Comparison of ENCODE assay signal across 1 cellular context in genomic region chr15:68603951-68604350, GRCh38.
TF ChIP-seq lines count a peak whose summit lies in the region.

No MANE protein-coding gene starts in this region.

TF ChIP-seq in HEK293, 187 proteins besides CTCF, POLR2A, EP300 and RAD21 (continued from another document and continues in another):
- TF ChIP-seq PRDM4 (tag by site-specific recombination; IDR thresholded peaks at IDR 0.05) (no peak), ZXDB (tag by site-specific recombination; IDR thresholded peaks at IDR 0.05) (no peak), FEZF1 (tag by site-specific recombination; IDR thresholded peaks at IDR 0.05) (no peak), IKZF3 (tag by site-specific recombination; IDR thresholded peaks at IDR 0.05) (no peak), ZNF416 (tag by site-specific recombination; IDR thresholded peaks at IDR 0.05) (no peak), REPIN1 (tag by site-specific recombination; IDR thresholded peaks at IDR 0.05; ENCODE audit: low read depth) (no peak), ATF2 (tag by site-specific recombination; IDR thresholded peaks at IDR 0.05; ENCODE audit: low read depth) (no peak), ZNF518A (tag by site-specific recombination; conservative IDR thresholded peaks at IDR 0.05; ENCODE audit: low read depth) (no peak), ZNF830 (tag by site-specific recombination; IDR thresholded peaks at IDR 0.05; ENCODE audit: low read depth) (no peak), GLIS2 (tag by site-specific recombination; IDR thresholded peaks at IDR 0.05) (peak; percentile 78), ZNF274 (IDR thresholded peaks at IDR 0.05; ENCODE audit: low read length) (no peak), ZNF274 (tag by site-specific recombination; IDR thresholded peaks at IDR 0.05; ENCODE audit: borderline replicate concordance) (no peak), WT1 (tag by site-specific recombination; IDR thresholded peaks at IDR 0.05) (peak; percentile 83), ZNF155 (tag by site-specific recombination; IDR thresholded peaks at IDR 0.05) (no peak), ZNF664 (tag by site-specific recombination; IDR thresholded peaks at IDR 0.05) (no peak), ZFP69B (tag by site-specific recombination; IDR thresholded peaks at IDR 0.05) (no peak), ZNF140 (tag by site-specific recombination; IDR thresholded peaks at IDR 0.05) (no peak), ZNF214 (tag by site-specific recombination; IDR thresholded peaks at IDR 0.05; ENCODE audit: borderline replicate concordance) (no peak), ZNF223 (tag by site-specific recombination; IDR thresholded peaks at IDR 0.05) (no peak), ZNF24 (tag by site-specific recombination; IDR thresholded peaks at IDR 0.05) (0 out of 2 replicates have a peak, but pooled peaks have one; percentile 53), ELK4 (IDR thresholded peaks at IDR 0.05; ENCODE audit: borderline replicate concordance, low read depth, low read length) (no peak), ZNF26 (tag by site-specific recombination; IDR thresholded peaks at IDR 0.05) (no peak), ZNF514 (tag by site-specific recombination; IDR thresholded peaks at IDR 0.05) (no peak), ZNF146 (tag by site-specific recombination; IDR thresholded peaks at IDR 0.05) (no peak), ZNF629 (tag by site-specific recombination; IDR thresholded peaks at IDR 0.05) (peak; percentile 45; the same call in 1 of the 2 replicates), ZNF645 (tag by site-specific recombination; IDR thresholded peaks at IDR 0.05) (no peak), ZBTB17 (tag by site-specific recombination; IDR thresholded peaks at IDR 0.05) (0 out of 2 replicates have a peak, but pooled peaks have one; percentile 26), ZNF843 (tag by site-specific recombination; IDR thresholded peaks at IDR 0.05) (no peak), ZNF404 (tag by site-specific recombination; IDR thresholded peaks at IDR 0.05) (no peak), ZNF112 (tag by site-specific recombination; IDR thresholded peaks at IDR 0.05) (no peak), ZNF658 (tag by site-specific recombination; IDR thresholded peaks at IDR 0.05) (no peak), KLF7 (tag by site-specific recombination; IDR thresholded peaks at IDR 0.05; ENCODE audit: borderline replicate concordance) (no peak), ZNF776 (tag by site-specific recombination; IDR thresholded peaks at IDR 0.05; ENCODE audit: borderline replicate concordance) (no peak), ZNF560 (tag by site-specific recombination; IDR thresholded peaks at IDR 0.05; ENCODE audit: borderline replicate concordance) (no peak), ZFP41 (tag by site-specific recombination; IDR thresholded peaks at IDR 0.05; ENCODE audit: borderline replicate concordance) (no peak), ZNF148 (tag by site-specific recombination; IDR thresholded peaks at IDR 0.05; ENCODE audit: borderline replicate concordance) (no peak), ZNF426 (tag by site-specific recombination; IDR thresholded peaks at IDR 0.05) (no peak), ZBTB8A (tag by site-specific recombination; IDR thresholded peaks at IDR 0.05) (0 out of 2 replicates have a peak, but pooled peaks have one; percentile 26), ZNF266 (tag by site-specific recombination; IDR thresholded peaks at IDR 0.05; ENCODE audit: low read depth) (no peak), KLF9 (tag by site-specific recombination; IDR thresholded peaks at IDR 0.05; ENCODE audit: low read depth) (no peak), ZNF354C (tag by site-specific recombination; IDR thresholded peaks at IDR 0.05; ENCODE audit: borderline replicate concordance, low read depth) (no peak), ZNF777 (tag by site-specific recombination; IDR thresholded peaks at IDR 0.05; ENCODE audit: borderline replicate concordance) (no peak), ZNF423 (tag by site-specific recombination; IDR thresholded peaks at IDR 0.05) (no peak), ZNF292 (tag by site-specific recombination; IDR thresholded peaks at IDR 0.05; ENCODE audit: borderline replicate concordance, low read depth) (no peak), ZNF707 (tag by site-specific recombination; IDR thresholded peaks at IDR 0.05) (no peak), ZNF76 (tag by site-specific recombination; IDR thresholded peaks at IDR 0.05; ENCODE audit: borderline replicate concordance, low read depth) (no peak), ZSCAN4 (tag by site-specific recombination; IDR thresholded peaks at IDR 0.05) (no peak), ZNF174 (tag by site-specific recombination; IDR thresholded peaks at IDR 0.05) (no peak), ZNF211 (tag by site-specific recombination; IDR thresholded peaks at IDR 0.05; ENCODE audit: low read depth) (no peak), ZBTB1 (tag by site-specific recombination; IDR thresholded peaks at IDR 0.05) (no peak), ZNF585B (tag by site-specific recombination; IDR thresholded peaks at IDR 0.05) (no peak), ZNF639 (tag by site-specific recombination; IDR thresholded peaks at IDR 0.05) (no peak)
